20 cellular contexts compared by ENCODE assay signal in genomic region chr5:150069619-150070276, GRCh38. TPM values are rescaled to one million over a fixed set of nuclear protein-coding genes. Genes with fewer than 3 reads are reported as not detected.
DNase-seq lines count a peak whose midpoint lies in the region; ATAC-seq and TF ChIP-seq lines count a peak whose summit lies in the region.
"Had no signal": no experiment of that assay in that cellular context is flagged by ENCODE, and none has a peak within 500 bp of the region (broad histone marks: within the 10 kb centered on the region; RNA-seq: fewer than 3 reads in every experiment).

No MANE protein-coding gene starts in this region.

- no peaks in the 10 kb centered on the region for H3K9me3 ChIP-seq in neural progenitor cell (ENCODE audit: low read depth)
- H3K9me3 ChIP-seq in vagina: no peaks in the 10 kb centered on the region
- H3K9me3 ChIP-seq: Peyer's patch had no signal

- H2AFZ ChIP-seq in neural progenitor cell (replicated peaks): no peak overlapping the region

- no peaks in the 10 kb centered on the region for H3K79me2 ChIP-seq in neural progenitor cell (ENCODE audit: low read depth)

- TF ChIP-seq POLR2A in vagina (IDR thresholded peaks at IDR 0.05): no peak

- DNase-seq in cardiac septum (ENCODE audit: low spot score) (peak; percentile 68), left ventricle myocardium superior (no peak), chondrocyte (ENCODE audit: low spot score) (peak; percentile 84), mesenteric fat pad (ENCODE audit: low spot score) (peak; percentile 64), neural progenitor cell (ENCODE audit: low spot score) (no peak), vagina (ENCODE audit: extremely low spot score in 2 of 2) (no peak), NCI-H524 treated with DMSO at 0.1 percent for 48 hours (lab: John Stamatoyannopoulos, UW) (no peak)
- DNase-seq: DMS53, GDM1, GOT3, Karpas-422, MV-4-11, NCI-H1105 treated with DMSO at 0.1 percent for 48 hours, NCI-H2029 treated with DMSO at 0.1 percent for 48 hours, NCI-H345, NCI-H524 had no signal

- no peak overlapping the region for H3K4me3 Mint-ChIP-seq in chondrocyte (ENCODE audit: unreplicated experiment)
- no peak overlapping the region for H3K4me3 Mint-ChIP-seq in neural progenitor cell

- H3K9me3 Mint-ChIP-seq in chondrocyte (ENCODE audit: low read depth) (peaks cover 4% of the 10 kb centered on the region), neural progenitor cell (peaks cover 3% of the 10 kb centered on the region)

- H3K27ac ChIP-seq in neural progenitor cell (no peak overlapping the region), vagina (no peak overlapping the region)
- H3K27ac ChIP-seq: Peyer's patch had no signal

- no peak overlapping the region for H3K4me2 ChIP-seq in neural progenitor cell

- H3K4me1 ChIP-seq in neural progenitor cell (peaks cover 8% of the 10 kb centered on the region), vagina (no peaks in the 10 kb centered on the region)
- H3K4me1 ChIP-seq: Peyer's patch had no signal

- intact Hi-C loops in cardiac septum (cut with DNase I): no loop called here
- intact Hi-C loops in left ventricle myocardium superior (cut with micrococcal nuclease): no loop called here
- intact Hi-C loops in vagina (cut with DNase I): no loop called here

- H3K27ac Mint-ChIP-seq in chondrocyte (ENCODE audit: unreplicated experiment): no peak overlapping the region
- H3K27ac Mint-ChIP-seq in neural progenitor cell: no peak overlapping the region

- H3K4me3 ChIP-seq in neural progenitor cell (no peak overlapping the region), vagina (no peak overlapping the region)
- H3K4me3 ChIP-seq: Peyer's patch had no signal

- H3K4me1 Mint-ChIP-seq in chondrocyte (ENCODE audit: low read depth) (peaks cover 33% of the 10 kb centered on the region), neural progenitor cell (peaks cover 10% of the 10 kb centered on the region)

- H3K27me3 Mint-ChIP-seq in chondrocyte (ENCODE audit: low read depth) (no peaks in the 10 kb centered on the region), neural progenitor cell (ENCODE audit: insufficient read depth, low read depth) (peaks cover 2% of the 10 kb centered on the region)

- no peaks in the 10 kb centered on the region for H3K27me3 ChIP-seq in neural progenitor cell
- no peaks in the 10 kb centered on the region for H3K27me3 ChIP-seq in vagina
- H3K27me3 ChIP-seq: Peyer's patch had no signal

- H3K36me3 ChIP-seq in neural progenitor cell (no peaks in the 10 kb centered on the region), vagina (no peaks in the 10 kb centered on the region)
- H3K36me3 ChIP-seq: Peyer's patch had no signal

- TF ChIP-seq CTCF in chondrocyte (IDR thresholded peaks at IDR 0.05): no peak
- no peak for TF ChIP-seq CTCF in neural progenitor cell (IDR thresholded peaks at IDR 0.05)
- TF ChIP-seq CTCF in vagina (IDR thresholded peaks at IDR 0.05): no peak

- no peak overlapping the region for H3K9ac ChIP-seq in neural progenitor cell

- no peak for ATAC-seq in left ventricle myocardium superior
- ATAC-seq: Right ventricle myocardium inferior had no signal

- H4K20me1 ChIP-seq in neural progenitor cell (ENCODE audit: low read depth): no peaks in the 10 kb centered on the region

- H3F3A ChIP-seq in neural progenitor cell (ENCODE audit: low read depth): no peaks in the 10 kb centered on the region

- H3K36me3 Mint-ChIP-seq in chondrocyte (ENCODE audit: low read depth): peaks cover 3% of the 10 kb centered on the region
- no peaks in the 10 kb centered on the region for H3K36me3 Mint-ChIP-seq in neural progenitor cell

RNA-seq across cellular contexts. Expression of gene CSF1R, which starts 16.6 kb away (rescaled TPM):
- total RNA-seq in cardiac septum (11.9 TPM), left ventricle myocardium superior (20.1 TPM), chondrocyte (0.62 to 1.7 TPM (median 0.65 TPM) in 3 replicates), mesenteric fat pad (58.6 TPM), neural progenitor cell (ENCODE audit: low replicate concordance) (not detected in 2 replicates), vagina (21.4 TPM)
- total RNA-seq: OCI-LY7, SK-MEL-5 had no signal

Comparison
In these comparisons a context has a peak if more than half of its experiments do, and no peak if none do; other contexts are left out.
1. DNase-seq: peak in cardiac septum (single experiment), chondrocyte (single experiment) and mesenteric fat pad (single experiment); none in left ventricle myocardium superior (single experiment), neural progenitor cell (single experiment), vagina (0 of 2) and NCI-H524 treated with DMSO at 0.1 percent for 48 hours (single experiment).